ENCODE assay signal across 1 cellular context in genomic region chr16:12584488-12585233, GRCh38.
TF ChIP-seq lines count a peak whose summit lies in the region.

No MANE protein-coding gene starts in this region.

TF ChIP-seq in endothelial cell of umbilical vein, 7 proteins besides CTCF, POLR2A, EP300 and RAD21:
- TF ChIP-seq FOS (IDR thresholded peaks at IDR 0.05; ENCODE audit: borderline replicate concordance, insufficient read depth, low read length) (no peak), MYC (IDR thresholded peaks at IDR 0.05; ENCODE audit: low read depth, low read length) (no peak)
TF ChIP-seq in endothelial cell of umbilical vein: peak in this region for 0.
